In genomic region chr3:172777901-172778300, GRCh38 we compare ENCODE assay signal across 19 cellular contexts. TPM values are rescaled to one million over a fixed set of nuclear protein-coding genes. Genes with fewer than 3 reads are reported as not detected.
A peak's percentile ranks its signal among the peaks of the same experiment; 100 is the strongest.
DNase-seq lines count a peak whose midpoint lies in the region; ATAC-seq and TF ChIP-seq lines count a peak whose summit lies in the region.
"Had no signal": no experiment of that assay in that cellular context is flagged by ENCODE, and none has a peak within 500 bp of the region (broad histone marks: within the 10 kb centered on the region; RNA-seq: fewer than 3 reads in every experiment).

No MANE protein-coding gene starts in this region.

- H3K27me3 ChIP-seq in neural progenitor cell: no peaks in the 10 kb centered on the region
- H3K27me3 ChIP-seq: MG63, Peyer's patch had no signal

- H2AFZ ChIP-seq in neural progenitor cell (replicated peaks): no peak overlapping the region

- no peaks in the 10 kb centered on the region for H3K9me3 ChIP-seq in neural progenitor cell (ENCODE audit: low read depth)
- H3K9me3 ChIP-seq: MG63, Peyer's patch had no signal

- DNase-seq in Calu3: no peak
- DNase-seq in NCI-H524 treated with DMSO at 0.1 percent for 48 hours (lab: John Stamatoyannopoulos, UW): peak; percentile 56
- peak; percentile 57 for DNase-seq in fibroblast of villous mesenchyme (ENCODE audit: low read depth)
- no peak for DNase-seq in neural progenitor cell (ENCODE audit: low spot score)
- DNase-seq in activated T-cell treated with anti-CD3 and anti-CD28 coated beads, Interleukin-2, amount 50 U/mL, for 72 hours: no peak
- no peak for DNase-seq in AG20443 (ENCODE audit: low spot score)
- DNase-seq in pons (ENCODE audit: low spot score): no peak
- no peak for DNase-seq in stimulated activated CD4-positive, alpha-beta T cell treated with anti-CD3 and anti-CD28 coated beads, Interleukin-15, amount 100 ng/mL, for 24 hours
- DNase-seq: CD8-positive, alpha-beta T cell; EL; GF-D8; Kasumi-1; MG63; NCI-H1417; NCI-H187 treated with DMSO at 0.1 percent for 48 hours; NCI-H2107; NCI-H774; Peyer's patch had no signal

- H3K4me1 Mint-ChIP-seq in Calu3 (ENCODE audit: low read depth, unreplicated experiment) (no peaks in the 10 kb centered on the region), neural progenitor cell (peaks cover 2% of the 10 kb centered on the region)
- peaks cover 5% of the 10 kb centered on the region for H3K4me1 Mint-ChIP-seq in activated T-cell treated with anti-CD3 and anti-CD28 coated beads, Interleukin-2, amount 50 U/mL, for 72 hours (ENCODE audit: low read depth)

- no peaks in the 10 kb centered on the region for H3K4me1 ChIP-seq in neural progenitor cell
- H3K4me1 ChIP-seq: Peyer's patch had no signal

- TF ChIP-seq CTCF in Calu3 (IDR thresholded peaks at IDR 0.05; ENCODE audit: unreplicated experiment) (no peak), fibroblast of villous mesenchyme (IDR thresholded peaks at IDR 0.05; ENCODE audit: insufficient read depth, low read depth, low read length) (no peak), neural progenitor cell (IDR thresholded peaks at IDR 0.05) (no peak)

- H3F3A ChIP-seq in neural progenitor cell (ENCODE audit: low read depth): no peaks in the 10 kb centered on the region

- no TSS peak for BruUV-seq in Calu3 (replicated peaks; lab: Mats Ljungman, UMichigan)

- no peaks in the 10 kb centered on the region for H3K27me3 Mint-ChIP-seq in Calu3 (ENCODE audit: unreplicated experiment)
- no peaks in the 10 kb centered on the region for H3K27me3 Mint-ChIP-seq in neural progenitor cell (ENCODE audit: insufficient read depth, low read depth)
- no peaks in the 10 kb centered on the region for H3K27me3 Mint-ChIP-seq in activated T-cell treated with anti-CD3 and anti-CD28 coated beads, Interleukin-2, amount 50 U/mL, for 72 hours (ENCODE audit: low read depth)

- H3K9ac ChIP-seq in neural progenitor cell: no peak overlapping the region

- no peak overlapping the region for H3K4me3 Mint-ChIP-seq in Calu3 (ENCODE audit: low read depth, unreplicated experiment)
- H3K4me3 Mint-ChIP-seq in neural progenitor cell: no peak overlapping the region
- no peak overlapping the region for H3K4me3 Mint-ChIP-seq in activated T-cell treated with anti-CD3 and anti-CD28 coated beads, Interleukin-2, amount 50 U/mL, for 72 hours
- H3K4me3 Mint-ChIP-seq: CD8-positive, alpha-beta T cell had no signal

- H3K79me2 ChIP-seq in neural progenitor cell (ENCODE audit: low read depth): peaks cover 4% of the 10 kb centered on the region

- peaks cover 70% of the 10 kb centered on the region for H3K36me3 Mint-ChIP-seq in Calu3 (ENCODE audit: insufficient read depth, unreplicated experiment)
- H3K36me3 Mint-ChIP-seq in neural progenitor cell: peaks cover 32% of the 10 kb centered on the region
- peaks cover 3 to 27% of the 10 kb centered on the region in 2 donors for H3K36me3 Mint-ChIP-seq in activated T-cell treated with anti-CD3 and anti-CD28 coated beads, Interleukin-2, amount 50 U/mL, for 72 hours (ENCODE audit: insufficient read depth in 2 of 2)

- ATAC-seq in activated T-cell treated with anti-CD3 and anti-CD28 coated beads, Interleukin-2, amount 50 U/mL, for 72 hours (replicated peaks in 1 of 2): no peak
- ATAC-seq: CD8-positive, alpha-beta T cell; Right ventricle myocardium inferior had no signal

- intact Hi-C loops in Calu3 (cut with micrococcal nuclease; ENCODE audit: unreplicated experiment): no loop called here

- H3K4me2 ChIP-seq in neural progenitor cell: no peak overlapping the region

- H3K9me3 Mint-ChIP-seq in Calu3 (ENCODE audit: low read depth, unreplicated experiment): no peaks in the 10 kb centered on the region
- H3K9me3 Mint-ChIP-seq in neural progenitor cell: no peaks in the 10 kb centered on the region
- no peaks in the 10 kb centered on the region for H3K9me3 Mint-ChIP-seq in activated T-cell treated with anti-CD3 and anti-CD28 coated beads, Interleukin-2, amount 50 U/mL, for 72 hours
- H3K9me3 Mint-ChIP-seq: CD8-positive, alpha-beta T cell had no signal

- CTCF ChIA-PET in Calu3 (lab: Charles Lee): interaction anchor here (1.1 kb wide), 2 partner anchors 9 to 22 kb away, joined by 5 to 7 read pairs; no protein-coding TSS in a partner anchor

- H3K27ac Mint-ChIP-seq in Calu3 (ENCODE audit: unreplicated experiment): peak overlapping the region; percentile 31
- peak overlapping the region; percentile 39 for H3K27ac Mint-ChIP-seq in neural progenitor cell
- no peak overlapping the region for H3K27ac Mint-ChIP-seq in activated T-cell treated with anti-CD3 and anti-CD28 coated beads, Interleukin-2, amount 50 U/mL, for 72 hours
- H3K27ac Mint-ChIP-seq: CD8-positive, alpha-beta T cell had no signal

- H3K27ac ChIP-seq in neural progenitor cell: no peak overlapping the region
- H3K27ac ChIP-seq: Peyer's patch had no signal

- no peaks in the 10 kb centered on the region for H4K20me1 ChIP-seq in neural progenitor cell (ENCODE audit: low read depth)

- H3K36me3 ChIP-seq in neural progenitor cell: peaks cover 38% of the 10 kb centered on the region

- H3K4me3 ChIP-seq in fibroblast of villous mesenchyme (ENCODE audit: low read depth, low read length) (peak overlapping the region; percentile 24), neural progenitor cell (no peak overlapping the region)
- H3K4me3 ChIP-seq: MG63, Peyer's patch had no signal

RNA-seq across cellular contexts. Expression of gene ECT2, which starts 27.4 kb away (rescaled TPM):
- total RNA-seq in Calu3 (2022): 170 and 201 TPM in 2 replicates
- 36.1 and 73.4 TPM in 2 replicates for total RNA-seq in fibroblast of villous mesenchyme
- 163 and 267 TPM in 2 replicates for total RNA-seq in neural progenitor cell (ENCODE audit: low replicate concordance)
- total RNA-seq in activated T-cell treated with anti-CD3 and anti-CD28 coated beads, Interleukin-2, amount 50 U/mL, for 72 hours: 10 to 100 TPM; 46.3 to 58.6 TPM

Comparison
In these comparisons a context has a peak if more than half of its experiments do, and no peak if none do; other contexts are left out.
1. DNase-seq: peak in NCI-H524 treated with DMSO at 0.1 percent for 48 hours (single experiment) and fibroblast of villous mesenchyme (single experiment); none in Calu3 (single experiment), neural progenitor cell (single experiment), activated T-cell treated with anti-CD3 and anti-CD28 coated beads, Interleukin-2, amount 50 U/mL, for 72 hours (0 of 2), AG20443 (single experiment), pons (single experiment) and stimulated activated CD4-positive, alpha-beta T cell treated with anti-CD3 and anti-CD28 coated beads, Interleukin-15, amount 100 ng/mL, for 24 hours (single experiment).